Comparison of ENCODE assay signal across 24 cellular contexts in the genomic region with DNA sequence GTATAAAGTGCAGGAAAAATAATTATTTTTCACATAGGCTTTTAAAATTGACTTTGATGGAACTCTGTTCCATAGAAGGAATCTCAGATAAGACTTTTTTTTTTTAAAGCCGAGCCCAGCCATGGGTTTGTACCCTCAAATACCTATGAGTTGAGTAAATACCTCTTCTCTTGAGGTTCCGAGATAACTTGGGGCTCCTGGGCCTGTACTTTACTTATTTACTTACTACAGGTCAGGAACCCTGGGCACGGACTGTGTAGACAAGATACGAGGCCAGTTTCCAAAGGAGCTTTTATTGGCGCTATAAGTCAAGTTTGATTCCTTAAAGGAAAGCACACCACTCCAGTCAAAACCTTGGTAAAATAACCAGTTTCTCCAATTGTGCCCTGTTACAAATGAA.
"Had no signal": no experiment of that assay in that cellular context is flagged by ENCODE, and none has a peak within 500 bp of the region (broad histone marks: within the 10 kb centered on the region; RNA-seq: fewer than 3 reads in every experiment).

No MANE protein-coding gene starts in this region.

- H3K27ac ChIP-seq: coronary artery, dorsolateral prefrontal cortex, esophagus squamous epithelium, gastrocnemius medialis, heart right ventricle, lower lobe of right lung had no signal

- H3K9me3 ChIP-seq: esophagus squamous epithelium, gastrocnemius medialis, heart right ventricle, lower lobe of right lung, mucosa of descending colon had no signal

- H3K27me3 Mint-ChIP-seq: naive B cell had no signal

- DNase-seq: dermis blood vessel endothelial cell; dorsolateral prefrontal cortex; effector CD4-positive, alpha-beta T cell; effector memory CD4-positive, alpha-beta T cell; esophagus squamous epithelium; foreskin fibroblast; foreskin melanocyte; gastrocnemius medialis; glutamatergic neuron; heart right ventricle; hypothalamus; immature natural killer cell; islet precursor cell; kidney; kidney glomerular epithelial cell; left colon; left ventricle myocardium superior; lower lobe of right lung; mesenchymal stem cell; mucosa of descending colon; naive B cell had no signal

- H3K4me1 ChIP-seq: esophagus squamous epithelium, heart right ventricle, lower lobe of right lung had no signal

- H3K4me3 Mint-ChIP-seq: immature natural killer cell, mesothelial cell of epicardium, naive B cell had no signal

- H3K27ac Mint-ChIP-seq: immature natural killer cell, mesothelial cell of epicardium, naive B cell had no signal

- H3K4me3 ChIP-seq: coronary artery, dorsolateral prefrontal cortex, esophagus squamous epithelium, gastrocnemius medialis, heart right ventricle, lower lobe of right lung, mucosa of descending colon had no signal

- H3K9me3 Mint-ChIP-seq: immature natural killer cell had no signal

- H3K4me1 Mint-ChIP-seq: immature natural killer cell had no signal

- H3K36me3 ChIP-seq: esophagus squamous epithelium, gastrocnemius medialis, heart right ventricle, lower lobe of right lung had no signal

- ATAC-seq: gastrocnemius medialis, heart right ventricle, left colon, left lobe of liver, left ventricle myocardium superior, lower lobe of right lung, mucosa of descending colon had no signal

- H3K27me3 ChIP-seq: dorsolateral prefrontal cortex, esophagus squamous epithelium, gastrocnemius medialis, heart right ventricle had no signal
